In the genomic region with DNA sequence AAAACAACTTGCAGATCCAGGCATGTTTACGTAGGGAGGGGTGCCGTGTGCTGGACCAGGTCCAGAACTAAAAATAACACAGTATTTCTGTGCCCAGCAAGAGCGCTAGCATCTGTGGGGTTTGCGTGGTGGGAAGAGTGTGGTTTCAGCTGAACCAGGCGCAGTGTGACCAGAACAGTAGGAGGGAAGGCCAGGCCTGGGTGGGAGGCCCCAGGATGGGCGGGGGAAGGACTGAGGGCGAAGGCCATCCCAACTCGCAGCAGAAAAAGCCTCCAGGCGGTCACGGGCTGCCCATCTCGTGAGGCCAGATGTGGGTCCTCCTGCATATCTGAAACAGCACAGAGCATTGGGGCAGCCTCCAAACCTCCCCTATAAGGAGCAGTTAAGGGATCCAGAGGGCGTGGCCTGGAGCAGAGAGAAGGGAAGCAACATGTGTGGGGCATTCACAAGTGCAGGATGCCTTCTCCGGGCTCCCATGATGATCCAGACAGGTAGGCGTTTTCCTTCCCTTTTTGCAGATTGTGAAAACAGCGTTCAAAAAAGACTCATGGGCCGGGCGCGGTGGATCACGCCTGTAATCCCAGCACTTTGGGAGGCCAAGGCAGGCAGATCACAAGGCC, we compare ENCODE assay signal across 8 cellular contexts. TPM values are rescaled to one million over a fixed set of nuclear protein-coding genes. Genes with fewer than 3 reads are reported as not detected.
A peak's percentile ranks its signal among the peaks of the same experiment; 100 is the strongest.
DNase-seq lines count a peak whose midpoint lies in the region; ATAC-seq and TF ChIP-seq lines count a peak whose summit lies in the region.

No MANE protein-coding gene starts in this region.

- no peak overlapping the region for H3K4me3 ChIP-seq in WERI-Rb-1 (ENCODE audit: low read depth, low read length)

- no peaks in the 10 kb centered on the region for H3K27me3 ChIP-seq in WERI-Rb-1 (ENCODE audit: insufficient read depth, low read depth, severe bottlenecking)

- no peaks in the 10 kb centered on the region for H3K36me3 ChIP-seq in WERI-Rb-1

- H3K27me3 Mint-ChIP-seq in HFFc6 (ENCODE audit: insufficient read depth) (no peaks in the 10 kb centered on the region), WTC11 (ENCODE audit: low read depth) (no peaks in the 10 kb centered on the region; the same call in 1 of the 2 replicates)

- H3K4me1 Mint-ChIP-seq in HFFc6 (ENCODE audit: low read depth) (no peaks in the 10 kb centered on the region; the same call in 1 of the 2 replicates), WTC11 (peaks cover 14% of the 10 kb centered on the region)

- H3K36me3 Mint-ChIP-seq in HFFc6 (ENCODE audit: low read depth) (no peaks in the 10 kb centered on the region), WTC11 (no peaks in the 10 kb centered on the region)

- H3K27ac ChIP-seq in WERI-Rb-1: no peak overlapping the region

- TF ChIP-seq CTCF in HFFc6 (IDR thresholded peaks at IDR 0.05): no peak
- TF ChIP-seq CTCF in WTC11 (IDR thresholded peaks at IDR 0.05): no peak
- no peak for TF ChIP-seq CTCF in WERI-Rb-1 (IDR thresholded peaks at IDR 0.05; ENCODE audit: low read depth, low read length)

- POLR2A ChIA-PET in WTC11 (lab: Charles Lee): no interaction called here

- no peaks in the 10 kb centered on the region for H3K9me3 Mint-ChIP-seq in HFFc6
- H3K9me3 Mint-ChIP-seq in WTC11: peaks cover 7% of the 10 kb centered on the region

- H3K4me3 Mint-ChIP-seq in HFFc6 (peak overlapping the region; percentile 68), WTC11 (no peak overlapping the region)

- CTCF ChIA-PET in WTC11 (lab: Charles Lee): interaction anchor here (0.6 to 1.2 kb wide), 9 partner anchors 11 to 194 kb away, joined by 3 to 8 read pairs (median 3); no protein-coding TSS in a partner anchor

- DNase-seq in HFFc6 (peak; percentile 74), WTC11 (ENCODE audit: low spot score) (no peak), iris pigment epithelial cell (ENCODE audit: low read depth) (peak; percentile 52), stromal cell of bone marrow (ENCODE audit: low read depth) (peak; percentile 73), WERI-Rb-1 (no peak)
- DNase-seq in central memory CD4-positive, alpha-beta T cell: no peak
- no peak for DNase-seq in stimulated activated CD4-positive, alpha-beta T cell treated with anti-CD3 and anti-CD28 coated beads, Interleukin-2, amount 100 ng/mL, for 24 hours

- ATAC-seq in WTC11: no peak; the same call in 1 of the 2 replicates
- ATAC-seq in HG03442 (IDR thresholded peaks at IDR 0.05; ENCODE audit: unreplicated experiment): no peak

- H3K9me3 ChIP-seq in WERI-Rb-1 (ENCODE audit: severe bottlenecking): no peaks in the 10 kb centered on the region

- H3K27ac Mint-ChIP-seq in HFFc6 (no peak overlapping the region), WTC11 (peak overlapping the region; percentile 2; the same call in 1 of the 2 replicates)

TF ChIP-seq in WTC11, 78 proteins besides CTCF, POLR2A, EP300 and RAD21:
- TF ChIP-seq GABPB1 (CRISPR knock-in tag; IDR thresholded peaks at IDR 0.05): 0 out of 2 replicates have a peak, but pooled peaks have one; percentile 1
- TF ChIP-seq, protein P1, sequence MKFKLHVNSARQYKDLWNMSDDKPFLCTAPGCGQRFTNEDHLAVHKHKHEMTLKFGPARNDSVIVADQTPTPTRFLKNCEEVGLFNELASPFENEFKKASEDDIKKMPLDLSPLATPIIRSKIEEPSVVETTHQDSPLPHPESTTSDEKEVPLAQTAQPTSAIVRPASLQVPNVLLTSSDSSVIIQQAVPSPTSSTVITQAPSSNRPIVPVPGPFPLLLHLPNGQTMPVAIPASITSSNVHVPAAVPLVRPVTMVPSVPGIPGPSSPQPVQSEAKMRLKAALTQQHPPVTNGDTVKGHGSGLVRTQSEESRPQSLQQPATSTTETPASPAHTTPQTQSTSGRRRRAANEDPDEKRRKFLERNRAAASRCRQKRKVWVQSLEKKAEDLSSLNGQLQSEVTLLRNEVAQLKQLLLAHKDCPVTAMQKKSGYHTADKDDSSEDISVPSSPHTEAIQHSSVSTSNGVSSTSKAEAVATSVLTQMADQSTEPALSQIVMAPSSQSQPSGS (CRISPR knock-in tag; IDR thresholded peaks at IDR 0.05; ENCODE audit: borderline replicate concordance, low read depth): no peak

RNA-seq across cellular contexts. Expression of a gene that starts 17.8 kb away (rescaled TPM):
- 10 to 100 TPM; 43.2 to 72.6 (median 46.4) TPM for total RNA-seq in HFFc6 (2021; fragmentation: NEBNext Ultra II Directional; extraction: Animal tissue kit (Norgen Biotek cat#: 25700))
- 241 to 260 TPM (median 251 TPM) in 3 replicates for total RNA-seq in WTC11 (2021)

RNA-seq across cellular contexts. Expression of a gene that starts 57.9 kb away (rescaled TPM):
- under 1 TPM; 0.02 to 0.25 (median 0.10) TPM for total RNA-seq in HFFc6 (2021; fragmentation: NEBNext Ultra II Directional; extraction: Animal tissue kit (Norgen Biotek cat#: 25700))
- total RNA-seq in WTC11 (2021): 0.48 to 0.98 TPM (median 0.78 TPM) in 3 replicates

Comparison
In these comparisons a context has a peak if more than half of its experiments do, and no peak if none do; other contexts are left out.
1. DNase-seq: peak in HFFc6 (single experiment), iris pigment epithelial cell (single experiment) and stromal cell of bone marrow (single experiment); none in WTC11 (single experiment), WERI-Rb-1 (single experiment), central memory CD4-positive, alpha-beta T cell (single experiment) and stimulated activated CD4-positive, alpha-beta T cell treated with anti-CD3 and anti-CD28 coated beads, Interleukin-2, amount 100 ng/mL, for 24 hours (0 of 2).